ENCODE assay signal across 21 cellular contexts in genomic region chr4:81963005-81963404, GRCh38.
"Had no signal": no experiment of that assay in that cellular context is flagged by ENCODE, and none has a peak within 500 bp of the region (broad histone marks: within the 10 kb centered on the region; RNA-seq: fewer than 3 reads in every experiment).

No MANE protein-coding gene starts in this region.

- H3K36me3 Mint-ChIP-seq: naive B cell had no signal

- H2AFZ ChIP-seq: hepatocyte had no signal

- H3K4me3 Mint-ChIP-seq: dendritic cell treated with granulocyte-macrophage colony-stimulating factor and Interleukin-4, amounts not matched to agents 40 ng/mL and 50 ng/mL, for 4 days; effector memory CD8-positive, alpha-beta T cell; naive B cell; nephron had no signal

- H3K27me3 ChIP-seq: foreskin keratinocyte, hepatocyte, spleen, stomach, transverse colon had no signal

- H3K9me3 ChIP-seq: spleen, stomach, thoracic aorta, transverse colon had no signal

- H3K4me2 ChIP-seq: hepatocyte had no signal

- H3K27me3 Mint-ChIP-seq: dendritic cell treated with granulocyte-macrophage colony-stimulating factor and Interleukin-4, amounts not matched to agents 40 ng/mL and 50 ng/mL, for 4 days had no signal

- DNase-seq: effector memory CD8-positive, alpha-beta T cell; foreskin keratinocyte; left colon; left ventricle myocardium superior; mesenchymal stem cell; naive B cell; posterior cingulate gyrus; spleen; stimulated activated CD4-positive, alpha-beta T cell treated with anti-CD3 and anti-CD28 coated beads, Interleukin-2, amount 100 ng/mL, for 24 hours; stimulated activated CD4-positive, alpha-beta T cell treated with anti-CD3 and anti-CD28 coated beads, Interleukin-4, amount 100 ng/mL, for 4 hours; stimulated activated naive CD4-positive, alpha-beta T cell; stomach; substantia nigra; transverse colon had no signal

- H3K27ac ChIP-seq: foreskin keratinocyte, hepatocyte, spleen, stomach, thoracic aorta, transverse colon had no signal

- ATAC-seq: effector memory CD8-positive, alpha-beta T cell; foreskin keratinocyte; left colon; left ventricle myocardium superior; sciatic nerve had no signal

- H3K9me3 Mint-ChIP-seq: dendritic cell treated with granulocyte-macrophage colony-stimulating factor and Interleukin-4, amounts not matched to agents 40 ng/mL and 50 ng/mL, for 4 days; effector memory CD8-positive, alpha-beta T cell; naive B cell; nephron had no signal

- H3K4me1 Mint-ChIP-seq: nephron had no signal

- H3K4me1 ChIP-seq: foreskin keratinocyte, spleen, stomach, transverse colon had no signal

- H3K4me3 ChIP-seq: hepatocyte, lung, spleen, stomach, thoracic aorta, transverse colon had no signal

- H3K27ac Mint-ChIP-seq: dendritic cell treated with granulocyte-macrophage colony-stimulating factor and Interleukin-4, amounts not matched to agents 40 ng/mL and 50 ng/mL, for 4 days; effector memory CD8-positive, alpha-beta T cell; naive B cell; nephron had no signal

- H3K36me3 ChIP-seq: spleen, stomach, thoracic aorta, transverse colon had no signal

- FAIRE-seq: colon had no signal
